In the genomic region with DNA sequence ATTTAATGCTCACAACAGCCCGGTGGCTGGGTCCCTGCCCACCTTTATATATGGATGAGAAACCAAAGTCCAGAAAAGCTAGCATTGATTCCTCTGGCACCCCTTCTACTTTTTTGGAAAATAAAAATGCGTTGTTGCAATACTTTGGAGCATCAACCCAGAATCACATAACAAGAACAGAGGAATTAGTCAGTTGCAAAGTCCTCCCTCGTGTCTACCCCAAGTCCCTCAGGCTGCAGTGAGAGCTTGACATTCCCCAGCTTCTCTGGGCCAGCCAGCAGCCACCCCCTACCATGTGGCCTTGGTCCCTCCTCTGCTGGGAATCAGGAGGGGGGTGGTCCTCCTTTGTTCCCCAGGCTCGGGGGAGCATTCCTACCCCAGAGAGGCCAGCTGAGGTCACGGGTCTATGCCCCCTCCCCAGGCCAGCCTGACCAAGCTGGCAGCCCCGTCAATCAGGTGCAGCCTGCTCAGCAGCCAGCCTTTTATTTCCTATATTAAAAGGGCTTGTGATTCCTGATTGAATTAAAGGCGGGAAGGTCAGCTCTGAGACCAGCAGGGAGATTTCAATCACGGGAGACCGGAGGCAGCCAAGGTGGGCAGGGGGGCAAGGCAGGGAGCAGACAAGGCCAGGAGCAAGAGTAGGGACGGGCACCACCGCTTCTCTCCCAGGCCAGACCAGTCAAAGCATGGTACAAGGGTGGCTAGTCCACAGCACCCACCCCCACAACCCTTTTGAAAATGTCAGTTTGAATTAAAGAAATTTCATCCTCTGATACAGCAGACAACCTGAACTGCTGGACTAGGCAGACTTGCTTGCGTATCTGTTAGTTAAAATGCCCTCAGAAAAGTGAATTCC, we compare ENCODE assay signal across 19 cellular contexts.
DNase-seq lines count a peak whose midpoint lies in the region; ATAC-seq and TF ChIP-seq lines count a peak whose summit lies in the region.
"Had no signal": no experiment of that assay in that cellular context is flagged by ENCODE, and none has a peak within 500 bp of the region (broad histone marks: within the 10 kb centered on the region; RNA-seq: fewer than 3 reads in every experiment).

No MANE protein-coding gene starts in this region.

- ATAC-seq in activated CD4-positive, CD25-positive, alpha-beta regulatory T cell treated with anti-CD3 and anti-CD28 coated beads, Interleukin-2, amount 50 U/mL, for 24 hours = no peak
- ATAC-seq in SK-N-SH treated with all-trans-retinoic acid at 6 μM for 48 hours = peak; percentile 48
- no peak for ATAC-seq in GM21528 (IDR thresholded peaks at IDR 0.05; ENCODE audit: low FRiP score, unreplicated experiment)
- no peak for ATAC-seq in stimulated activated naive CD8-positive, alpha-beta T cell treated with anti-CD3 and anti-CD28 coated beads, Interleukin-15, amount 100 ng/mL, for 72 hours
- ATAC-seq: PC-3, Right ventricle myocardium inferior had no signal

- no peak overlapping the region for H3K27ac Mint-ChIP-seq in endodermal cell
- no peak overlapping the region for H3K27ac Mint-ChIP-seq in stimulated activated naive CD8-positive, alpha-beta T cell treated with anti-CD3 and anti-CD28 coated beads, Interleukin-15, amount 100 ng/mL, for 72 hours

- no peak overlapping the region for H3K4me3 Mint-ChIP-seq in endodermal cell
- no peak overlapping the region for H3K4me3 Mint-ChIP-seq in stimulated activated naive CD8-positive, alpha-beta T cell treated with anti-CD3 and anti-CD28 coated beads, Interleukin-15, amount 100 ng/mL, for 72 hours

- no peaks in the 10 kb centered on the region for H3K36me3 Mint-ChIP-seq in endodermal cell (ENCODE audit: low read depth)

- H3K9me3 Mint-ChIP-seq in endodermal cell = no peaks in the 10 kb centered on the region
- H3K9me3 Mint-ChIP-seq in stimulated activated naive CD8-positive, alpha-beta T cell treated with anti-CD3 and anti-CD28 coated beads, Interleukin-15, amount 100 ng/mL, for 72 hours = no peaks in the 10 kb centered on the region

- H3K36me3 ChIP-seq in endodermal cell (ENCODE audit: control insufficient read depth, insufficient read depth, low read length) = no peaks in the 10 kb centered on the region
- H3K36me3 ChIP-seq: BLaER1 had no signal

- peak; percentile 11 for DNase-seq in activated CD4-positive, CD25-positive, alpha-beta regulatory T cell treated with anti-CD3 and anti-CD28 coated beads, Interleukin-2, amount 50 U/mL, for 72 hours
- peak; percentile 58 for DNase-seq in endodermal cell
- DNase-seq in stimulated activated CD8-positive, alpha-beta memory T cell treated with anti-CD3 and anti-CD28 coated beads, Interleukin-4, amount 100 ng/mL, for 48 hours = peak; percentile 10
- no peak for DNase-seq in NCI-H82 (lab: John Stamatoyannopoulos, UW)
- no peak for DNase-seq in stimulated activated naive CD8-positive, alpha-beta T cell treated with anti-CD3 and anti-CD28 coated beads, Interleukin-15, amount 100 ng/mL, for 72 hours
- DNase-seq: DMS 273 treated with DMSO at 0.1 percent for 48 hours, EL, HCEC 1CT, KBM-7, NCI-H1048, NCI-H146, NCI-H345, PC-3 had no signal

- WGBS in endodermal cell (ENCODE audit: insufficient coverage in 1 of 2, insufficient read length in 1 of 2), 2 experiments = 57 to 74% methylated on average over 6 to 12 of the region's 12 CpGs

- peaks cover 6% of the 10 kb centered on the region for H3K27me3 Mint-ChIP-seq in endodermal cell (ENCODE audit: insufficient read depth)
- no peaks in the 10 kb centered on the region for H3K27me3 Mint-ChIP-seq in stimulated activated naive CD8-positive, alpha-beta T cell treated with anti-CD3 and anti-CD28 coated beads, Interleukin-15, amount 100 ng/mL, for 72 hours

- H3K27me3 ChIP-seq in endodermal cell (ENCODE audit: control insufficient read depth, insufficient read depth, low read length, poor library complexity, severe bottlenecking) = no peaks in the 10 kb centered on the region
- H3K27me3 ChIP-seq: BLaER1 had no signal

- peak overlapping the region; percentile 3 for H3K27ac ChIP-seq in endodermal cell (ENCODE audit: low read depth, low read length)
- H3K27ac ChIP-seq: 22Rv1, BLaER1 had no signal

- H3K4me1 Mint-ChIP-seq in endodermal cell = peaks cover 39% of the 10 kb centered on the region
- no peaks in the 10 kb centered on the region for H3K4me1 Mint-ChIP-seq in stimulated activated naive CD8-positive, alpha-beta T cell treated with anti-CD3 and anti-CD28 coated beads, Interleukin-15, amount 100 ng/mL, for 72 hours

- peaks cover 2% of the 10 kb centered on the region for H3K4me1 ChIP-seq in endodermal cell (ENCODE audit: control insufficient read depth, insufficient read depth, low read length)

- H3K4me3 ChIP-seq in endodermal cell (ENCODE audit: low read length) = no peak overlapping the region
- H3K4me3 ChIP-seq: BLaER1 had no signal

- H3K9ac ChIP-seq in endodermal cell (ENCODE audit: extremely low read depth, low read length, poor library complexity, severe bottlenecking) = no peak overlapping the region
- H3K9ac ChIP-seq: BLaER1 had no signal

- H3K9me3 ChIP-seq in endodermal cell (ENCODE audit: control insufficient read depth, low read length) = no peaks in the 10 kb centered on the region
- H3K9me3 ChIP-seq: BLaER1 had no signal

- no peak for TF ChIP-seq CTCF in endodermal cell (conservative IDR thresholded peaks at IDR 0.05)

TF ChIP-seq in SK-N-SH treated with all-trans-retinoic acid at 6 μM for 48 hours, 23 proteins besides CTCF, POLR2A, EP300 and RAD21:
- no peak for TF ChIP-seq BACH2 (CRISPR knock-in tag; IDR thresholded peaks at IDR 0.05; ENCODE audit: borderline replicate concordance)
- TF ChIP-seq CREB5 (CRISPR knock-in tag; IDR thresholded peaks at IDR 0.05; ENCODE audit: low read depth) = no peak
- no peak for TF ChIP-seq ARNTL (CRISPR knock-in tag; IDR thresholded peaks at IDR 0.05; ENCODE audit: borderline replicate concordance, low read depth)
- no peak for TF ChIP-seq ZNF565 (CRISPR knock-in tag; conservative IDR thresholded peaks at IDR 0.05; ENCODE audit: low read depth)
- no peak for TF ChIP-seq CSRNP3 (CRISPR knock-in tag; IDR thresholded peaks at IDR 0.05)
- no peak for TF ChIP-seq RARB (CRISPR knock-in tag; IDR thresholded peaks at IDR 0.05)
- TF ChIP-seq PATZ1 (CRISPR knock-in tag; IDR thresholded peaks at IDR 0.05; ENCODE audit: borderline replicate concordance) = no peak
- TF ChIP-seq CSDC2 (CRISPR knock-in tag; IDR thresholded peaks at IDR 0.05) = no peak
- no peak for TF ChIP-seq ZNF70 (CRISPR knock-in tag; IDR thresholded peaks at IDR 0.05)
- TF ChIP-seq ZC3H10 (CRISPR knock-in tag; IDR thresholded peaks at IDR 0.05) = no peak
TF ChIP-seq in SK-N-SH treated with all-trans-retinoic acid at 6 μM for 48 hours: peak in this region for 0.

Comparison
In these comparisons a context has a peak if more than half of its experiments do, and no peak if none do; other contexts are left out.
1. DNase-seq: peak in activated CD4-positive, CD25-positive, alpha-beta regulatory T cell treated with anti-CD3 and anti-CD28 coated beads, Interleukin-2, amount 50 U/mL, for 72 hours (single experiment), endodermal cell (single experiment) and stimulated activated CD8-positive, alpha-beta memory T cell treated with anti-CD3 and anti-CD28 coated beads, Interleukin-4, amount 100 ng/mL, for 48 hours (single experiment); none in NCI-H82 (single experiment) and stimulated activated naive CD8-positive, alpha-beta T cell treated with anti-CD3 and anti-CD28 coated beads, Interleukin-15, amount 100 ng/mL, for 72 hours (0 of 2).